8 cellular contexts compared by ENCODE assay signal in the genomic region with DNA sequence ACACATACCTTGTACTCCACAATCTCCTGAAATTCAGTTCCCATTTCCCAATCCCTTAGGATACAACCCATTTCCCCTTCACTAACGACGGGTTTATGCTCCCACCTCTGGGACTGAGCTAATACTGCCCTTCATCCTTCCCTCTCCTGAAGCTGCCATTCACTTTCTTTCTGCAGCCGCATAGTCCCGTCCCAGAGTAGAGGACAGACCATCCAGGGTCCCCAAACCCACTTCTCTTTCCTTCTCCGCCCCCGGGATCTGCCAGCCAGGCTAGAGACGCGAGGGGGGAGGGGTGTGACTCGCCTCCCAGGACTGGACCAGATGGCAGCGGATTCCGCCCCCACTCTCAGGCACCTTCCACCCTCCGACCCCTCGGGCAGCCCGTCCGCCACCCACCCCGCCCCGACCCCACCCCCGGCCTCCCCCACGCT. TPM values are rescaled to one million over a fixed set of nuclear protein-coding genes. Genes with fewer than 3 reads are reported as not detected.
DNase-seq lines count a peak whose midpoint lies in the region; ATAC-seq and TF ChIP-seq lines count a peak whose summit lies in the region.

No MANE protein-coding gene starts in this region.

- no peak for TF ChIP-seq CTCF in BJ (IDR thresholded peaks at IDR 0.05; ENCODE audit: insufficient read depth, low read depth, low read length)

- H3K4me1 ChIP-seq in mesenchymal stem cell (ENCODE audit: control insufficient read depth, insufficient read depth, low read depth, low read length) = peaks cover 11% of the 10 kb centered on the region

- H3K9ac ChIP-seq in mesenchymal stem cell (ENCODE audit: low read length) = peak overlapping the region; percentile 80

- H3K4me3 ChIP-seq in BJ (ENCODE audit: low read depth, low read length) (peak overlapping the region; percentile 91), mesenchymal stem cell (ENCODE audit: insufficient read depth in 1 of 2, low read depth in 1 of 2, low read length in 2 of 2) (peak overlapping the region; percentile 83 to 98)

- H3K27ac ChIP-seq in KOPT-K1 (ENCODE audit: low read depth, low read length, poor library complexity, severe bottlenecking) (peak overlapping the region; percentile 76), mesenchymal stem cell (ENCODE audit: low read length, poor library complexity, severe bottlenecking) (peak overlapping the region; percentile 26)

- WGBS in mesenchymal stem cell = 0% methylated on average over 6 of the region's 19 CpGs

- POLR2A ChIA-PET in BJ (lab: Charles Lee) = no interaction called here

- H3K23ac ChIP-seq in mesenchymal stem cell (ENCODE audit: low read length in 2 of 2) = peak overlapping the region in 1 of 2 experiments; percentile 7

- no peak overlapping the region for H2BK12ac ChIP-seq in mesenchymal stem cell (ENCODE audit: low read length in 2 of 2)

- peak overlapping the region; percentile 43 to 83 for H3K18ac ChIP-seq in mesenchymal stem cell (ENCODE audit: low read depth in 1 of 2, low read length in 2 of 2)

- H2BK120ac ChIP-seq in mesenchymal stem cell (ENCODE audit: low read depth, low read length) = peak overlapping the region; percentile 34

- peak overlapping the region; percentile 44 for H2BK5ac ChIP-seq in mesenchymal stem cell (ENCODE audit: low read depth, low read length, poor library complexity, severe bottlenecking)

- H3K9me3 ChIP-seq in KOPT-K1 (ENCODE audit: insufficient read depth, low read length, poor library complexity, severe bottlenecking) (no peaks in the 10 kb centered on the region), mesenchymal stem cell (ENCODE audit: control insufficient read depth, low read length) (no peaks in the 10 kb centered on the region)

- no peak overlapping the region for H4K8ac ChIP-seq in mesenchymal stem cell (ENCODE audit: low read length)

- H4K91ac ChIP-seq in mesenchymal stem cell (ENCODE audit: low read length) = no peak overlapping the region

- CTCF ChIA-PET in BJ (lab: Yijun Ruan, JAX) = no interaction called here

- H2AK5ac ChIP-seq in mesenchymal stem cell (ENCODE audit: low read length, severe bottlenecking) = no peak overlapping the region

- H2AFZ ChIP-seq in mesenchymal stem cell (ENCODE audit: low read depth, low read length) = no peak overlapping the region

- H3K36me3 ChIP-seq in BJ (ENCODE audit: control insufficient read depth, insufficient read depth, low read length) (no peaks in the 10 kb centered on the region), KOPT-K1 (ENCODE audit: insufficient read depth, low read length) (no peaks in the 10 kb centered on the region), mesenchymal stem cell (ENCODE audit: control insufficient read depth in 1 of 2, insufficient read depth in 2 of 2, low read depth in 1 of 2, low read length in 2 of 2) (peaks cover 0 to 3% of the 10 kb centered on the region in 2 experiments)

- no peak overlapping the region for H2BK15ac ChIP-seq in mesenchymal stem cell (ENCODE audit: low read depth, poor library complexity, severe bottlenecking)

- ATAC-seq in GM21367 (IDR thresholded peaks at IDR 0.05; ENCODE audit: unreplicated experiment) (peak; percentile 34), GM19467 (IDR thresholded peaks at IDR 0.05; ENCODE audit: unreplicated experiment) (no peak)

- no peak overlapping the region for H3K14ac ChIP-seq in mesenchymal stem cell (ENCODE audit: low read length in 2 of 2)

- H3K4me2 ChIP-seq in mesenchymal stem cell (ENCODE audit: low read length, poor library complexity, severe bottlenecking) = peak overlapping the region; percentile 84

- H3K4ac ChIP-seq in mesenchymal stem cell (ENCODE audit: low read depth in 1 of 2, low read length in 2 of 2) = peak overlapping the region in 1 of 2 experiments; percentile 9

- H3K27me3 ChIP-seq in BJ (ENCODE audit: control insufficient read depth, insufficient read depth, low read length) (no peaks in the 10 kb centered on the region), mesenchymal stem cell (ENCODE audit: control insufficient read depth in 1 of 2, insufficient read depth in 1 of 2, low read length in 2 of 2) (no peaks in the 10 kb centered on the region)

- H3K79me1 ChIP-seq in mesenchymal stem cell (replicated peaks; ENCODE audit: low read length, poor library complexity, severe bottlenecking) = peaks cover 2% of the 10 kb centered on the region

- DNase-seq in BJ (ENCODE audit: low read depth) = no peak
- peak; percentile 29 to 39 for DNase-seq in activated CD4-positive, alpha-beta T cell treated with anti-CD3 and anti-CD28 coated beads for 4 hours
- DNase-seq in ecto neural progenitor cell (ENCODE audit: low spot score) = peak; percentile 80
- DNase-seq in mesenchymal stem cell = peak; percentile 59
- peak; percentile 8 to 23 for DNase-seq in stimulated activated CD8-positive, alpha-beta memory T cell treated with anti-CD3 and anti-CD28 coated beads, Interleukin-2, amount 100 ng/mL, for 48 hours (ENCODE audit: low read depth in 2 of 2)

RNA-seq across cellular contexts. Expression of a gene that starts 0.7 kb away (rescaled TPM):
- 18.7 and 24.0 TPM in 2 replicates for polyA plus RNA-seq in BJ (2011; rRNA removed)
- 97.0 and 101 TPM in 2 replicates for polyA minus RNA-seq in BJ (2011; rRNA and poly(A)+ RNA removed)
- 6.5 TPM for polyA plus RNA-seq in mesenchymal stem cell (2013, experiment 1 of 2)
- polyA plus RNA-seq in mesenchymal stem cell (2013, experiment 2 of 2) = 6.8 TPM
